In genomic region chr7:45683556-45684148, GRCh38 we compare ENCODE assay signal across 16 cellular contexts.
A peak's percentile ranks its signal among the peaks of the same experiment; 100 is the strongest.
DNase-seq lines count a peak whose midpoint lies in the region; ATAC-seq and TF ChIP-seq lines count a peak whose summit lies in the region.
"Had no signal": no experiment of that assay in that cellular context is flagged by ENCODE, and none has a peak within 500 bp of the region (broad histone marks: within the 10 kb centered on the region; RNA-seq: fewer than 3 reads in every experiment).

No MANE protein-coding gene starts in this region.

- no peak for TF ChIP-seq POLR2A in lower leg skin (IDR thresholded peaks at IDR 0.05)
- no peak for TF ChIP-seq POLR2A in stomach (IDR thresholded peaks at IDR 0.05)
- no peak for TF ChIP-seq POLR2A in gastroesophageal sphincter (IDR thresholded peaks at IDR 0.05)

- H3K27me3 ChIP-seq in stomach (no peaks in the 10 kb centered on the region), gastroesophageal sphincter (no peaks in the 10 kb centered on the region)
- H3K27me3 ChIP-seq: BLaER1 had no signal

- H3K36me3 Mint-ChIP-seq in activated CD8-positive, alpha-beta T cell treated with anti-CD3 and anti-CD28 coated beads, Interleukin-2, amount 10 ng/mL, durations not matched to agents 7 days and 5 days (ENCODE audit: low read depth) = no peaks in the 10 kb centered on the region
- no peaks in the 10 kb centered on the region for H3K36me3 Mint-ChIP-seq in activated CD8-positive, alpha-beta T cell treated with anti-CD3 and anti-CD28 coated beads for 36 hours (ENCODE audit: low read depth)
- H3K36me3 Mint-ChIP-seq: CD8-positive, alpha-beta T cell; IgD-negative memory B cell had no signal

- H3K27ac Mint-ChIP-seq in activated CD8-positive, alpha-beta T cell treated with anti-CD3 and anti-CD28 coated beads, Interleukin-2, amount 10 ng/mL, durations not matched to agents 7 days and 5 days = no peak overlapping the region
- H3K27ac Mint-ChIP-seq in activated CD8-positive, alpha-beta T cell treated with anti-CD3 and anti-CD28 coated beads for 36 hours = no peak overlapping the region
- H3K27ac Mint-ChIP-seq: CD8-positive, alpha-beta T cell; IgD-negative memory B cell had no signal

- H3K4me3 ChIP-seq in lower leg skin (ENCODE audit: low read depth, poor library complexity, severe bottlenecking) (no peak overlapping the region), stomach (no peak overlapping the region), gastroesophageal sphincter (no peak overlapping the region)
- H3K4me3 ChIP-seq: BLaER1 had no signal

- no peak for TF ChIP-seq CTCF in activated CD8-positive, alpha-beta T cell treated with anti-CD3 and anti-CD28 coated beads for 36 hours (IDR thresholded peaks at IDR 0.05)
- TF ChIP-seq CTCF in VCaP (conservative IDR thresholded peaks at IDR 0.05) (no peak), lower leg skin (IDR thresholded peaks at IDR 0.05) (no peak), stomach (IDR thresholded peaks at IDR 0.05) (no peak), gastroesophageal sphincter (IDR thresholded peaks at IDR 0.05) (no peak), omental fat pad (IDR thresholded peaks at IDR 0.05) (no peak)

- H3K9me3 ChIP-seq in stomach = no peaks in the 10 kb centered on the region
- no peaks in the 10 kb centered on the region for H3K9me3 ChIP-seq in gastroesophageal sphincter
- H3K9me3 ChIP-seq: BLaER1 had no signal

- H3K4me1 ChIP-seq in stomach (no peaks in the 10 kb centered on the region), gastroesophageal sphincter (no peaks in the 10 kb centered on the region)
- H3K4me1 ChIP-seq: BLaER1 had no signal

- intact Hi-C loops in activated CD8-positive, alpha-beta T cell treated with anti-CD3 and anti-CD28 coated beads for 36 hours (cut with micrococcal nuclease) = no loop called here
- intact Hi-C loops in lower leg skin (cut with DNase I; ENCODE audit: low total_unique reads) = no loop called here
- intact Hi-C loops in stomach (cut with DNase I; ENCODE audit: low total_unique reads) = no loop called here

- no peak overlapping the region for H3K4me3 Mint-ChIP-seq in activated CD8-positive, alpha-beta T cell treated with anti-CD3 and anti-CD28 coated beads, Interleukin-2, amount 10 ng/mL, durations not matched to agents 7 days and 5 days
- H3K4me3 Mint-ChIP-seq in activated CD8-positive, alpha-beta T cell treated with anti-CD3 and anti-CD28 coated beads for 36 hours = no peak overlapping the region
- H3K4me3 Mint-ChIP-seq: CD8-positive, alpha-beta T cell; IgD-negative memory B cell had no signal

- H3K36me3 ChIP-seq in stomach (no peaks in the 10 kb centered on the region), gastroesophageal sphincter (peaks cover 0 to 10% of the 10 kb centered on the region in 2 donors)
- H3K36me3 ChIP-seq: BLaER1 had no signal

- H3K9me3 Mint-ChIP-seq in activated CD8-positive, alpha-beta T cell treated with anti-CD3 and anti-CD28 coated beads, Interleukin-2, amount 10 ng/mL, durations not matched to agents 7 days and 5 days (ENCODE audit: insufficient read depth) = no peaks in the 10 kb centered on the region
- H3K9me3 Mint-ChIP-seq in activated CD8-positive, alpha-beta T cell treated with anti-CD3 and anti-CD28 coated beads for 36 hours = no peaks in the 10 kb centered on the region
- H3K9me3 Mint-ChIP-seq: CD8-positive, alpha-beta T cell; IgD-negative memory B cell had no signal

- TF ChIP-seq EP300 in stomach (IDR thresholded peaks at IDR 0.05) = no peak
- no peak for TF ChIP-seq EP300 in gastroesophageal sphincter (IDR thresholded peaks at IDR 0.05)

- CTCF ChIA-PET in activated CD8-positive, alpha-beta T cell treated with anti-CD3 and anti-CD28 coated beads, Interleukin-2, amount 10 ng/mL, durations not matched to agents 7 days and 5 days (lab: Charles Lee) = no interaction called here
- CTCF ChIA-PET in activated CD8-positive, alpha-beta T cell treated with anti-CD3 and anti-CD28 coated beads for 36 hours (lab: Charles Lee) = no interaction called here

- no peaks in the 10 kb centered on the region for H3K4me1 Mint-ChIP-seq in activated CD8-positive, alpha-beta T cell treated with anti-CD3 and anti-CD28 coated beads, Interleukin-2, amount 10 ng/mL, durations not matched to agents 7 days and 5 days (ENCODE audit: low read depth)
- no peaks in the 10 kb centered on the region for H3K4me1 Mint-ChIP-seq in activated CD8-positive, alpha-beta T cell treated with anti-CD3 and anti-CD28 coated beads for 36 hours (ENCODE audit: low read depth)

- ATAC-seq in activated CD8-positive, alpha-beta T cell treated with anti-CD3 and anti-CD28 coated beads, Interleukin-2, amount 10 ng/mL, durations not matched to agents 7 days and 5 days = no peak
- no peak for ATAC-seq in activated CD8-positive, alpha-beta T cell treated with anti-CD3 and anti-CD28 coated beads for 36 hours
- no peak for ATAC-seq in gastroesophageal sphincter
- ATAC-seq in omental fat pad (ENCODE audit: low FRiP score) = no peak
- ATAC-seq: CD8-positive, alpha-beta T cell had no signal

- POLR2A ChIA-PET in activated CD8-positive, alpha-beta T cell treated with anti-CD3 and anti-CD28 coated beads, Interleukin-2, amount 10 ng/mL, durations not matched to agents 7 days and 5 days (lab: Charles Lee) = no interaction called here
- POLR2A ChIA-PET in activated CD8-positive, alpha-beta T cell treated with anti-CD3 and anti-CD28 coated beads for 36 hours (lab: Charles Lee) = no interaction called here

- DNase-seq in activated CD8-positive, alpha-beta T cell treated with anti-CD3 and anti-CD28 coated beads, Interleukin-2, amount 10 ng/mL, durations not matched to agents 7 days and 5 days = peak; percentile 12
- no peak for DNase-seq in activated CD8-positive, alpha-beta T cell treated with anti-CD3 and anti-CD28 coated beads for 36 hours
- DNase-seq in lower leg skin (ENCODE audit: low spot score in 2 of 2) (peak; percentile 3 to 80), stomach (peak; percentile 20), omental fat pad (ENCODE audit: low spot score) (no peak)
- DNase-seq in stimulated activated naive CD4-positive, alpha-beta T cell (lab: John Stamatoyannopoulos, UW) = no peak
- DNase-seq: DMS79 treated with DMSO at 0.1 percent for 48 hours; NCI-H1930; NCI-H2171 treated with DMSO at 0.1 percent for 48 hours; NCI-H446 treated with DMSO at 0.1 percent for 48 hours; NK-92 treated with Interleukin-12 subunit alpha and Interleukin-12 subunit beta, amount 100 ng/mL, for 24 hours had no signal

- H3K27me3 Mint-ChIP-seq in activated CD8-positive, alpha-beta T cell treated with anti-CD3 and anti-CD28 coated beads, Interleukin-2, amount 10 ng/mL, durations not matched to agents 7 days and 5 days (ENCODE audit: low read depth) = no peaks in the 10 kb centered on the region
- peaks cover 7% of the 10 kb centered on the region for H3K27me3 Mint-ChIP-seq in activated CD8-positive, alpha-beta T cell treated with anti-CD3 and anti-CD28 coated beads for 36 hours

- H3K27ac ChIP-seq in VCaP (peak overlapping the region; percentile 100), stomach (no peak overlapping the region), gastroesophageal sphincter (no peak overlapping the region)
- H3K27ac ChIP-seq: BLaER1 had no signal

- WGBS in lower leg skin, 2 donors = 95% methylated on average over 13 of the region's 13 CpGs
- 94 to 97% (median 96%) methylated on average over 10 to 13 of the region's 13 CpGs for WGBS in stomach, 5 donors
- 90 to 100% methylated on average over 2 to 4 of the region's 13 CpGs for WGBS in gastroesophageal sphincter (ENCODE audit: low coverage in 1 of 2), 2 donors

Comparison
In these comparisons a context has a peak if more than half of its experiments do, and no peak if none do; other contexts are left out.
1. DNase-seq: peak in activated CD8-positive, alpha-beta T cell treated with anti-CD3 and anti-CD28 coated beads, Interleukin-2, amount 10 ng/mL, durations not matched to agents 7 days and 5 days (single experiment), lower leg skin (2 of 2) and stomach (single experiment); none in activated CD8-positive, alpha-beta T cell treated with anti-CD3 and anti-CD28 coated beads for 36 hours (single experiment), omental fat pad (single experiment) and stimulated activated naive CD4-positive, alpha-beta T cell (0 of 6).